8 cellular contexts compared by ENCODE assay signal in genomic region chr3:13521309-13521708, GRCh38.
"Had no signal": no experiment of that assay in that cellular context is flagged by ENCODE, and none has a peak within 500 bp of the region (broad histone marks: within the 10 kb centered on the region; RNA-seq: fewer than 3 reads in every experiment).

No MANE protein-coding gene starts in this region.

- DNase-seq: GM23248, GOT3, H9, HCEC 1CT, HFFc6, KG1 had no signal

- H3K27ac ChIP-seq: GM23248 had no signal

- H3K4me3 ChIP-seq: GM23248 had no signal

- FAIRE-seq: H54, HTR-8/SVneo had no signal

- H2AFZ ChIP-seq: GM23248 had no signal
